8 cellular contexts compared by ENCODE assay signal in genomic region chr5:172110921-172111873, GRCh38.
DNase-seq lines count a peak whose midpoint lies in the region; ATAC-seq and TF ChIP-seq lines count a peak whose summit lies in the region.

No MANE protein-coding gene starts in this region.

- H3K36me3 ChIP-seq in OCI-LY3 (replicated peaks; ENCODE audit: low read depth, low read length), result peaks cover 27% of the 10 kb centered on the region
- H3K36me3 ChIP-seq in smooth muscle cell (ENCODE audit: low read depth), result no peaks in the 10 kb centered on the region

- H3K27ac ChIP-seq in OCI-LY3 (ENCODE audit: low read length), result peak overlapping the region; percentile 93
- H3K27ac ChIP-seq in smooth muscle cell (ENCODE audit: low read depth), result peak overlapping the region; percentile 73

- no peak overlapping the region for H2AFZ ChIP-seq in OCI-LY3 (ENCODE audit: low read depth, low read length)
- H2AFZ ChIP-seq in smooth muscle cell (ENCODE audit: low read depth), result no peak overlapping the region

- peak; percentile 54 for DNase-seq in activated T-cell treated with anti-CD3 and anti-CD28 coated beads for 4 hours
- peak; percentile 49 for DNase-seq in fibroblast of peridontal ligament (ENCODE audit: extremely low read depth)
- DNase-seq in smooth muscle cell (lab: John Stamatoyannopoulos, UW; ENCODE audit: unreplicated experiment), result no peak
- no peak for DNase-seq in DMS53 (lab: John Stamatoyannopoulos, UW)
- DNase-seq in mesenteric fat pad (ENCODE audit: low spot score), result no peak

- 39% methylated on average over 17 of the region's 17 CpGs for WGBS in smooth muscle cell (ENCODE audit: low lambda C conversion rate)

- peak overlapping the region; percentile 63 for H3K4me3 ChIP-seq in OCI-LY3 (ENCODE audit: low read length)
- H3K4me3 ChIP-seq in smooth muscle cell, result peak overlapping the region; percentile 3

- H3F3A ChIP-seq in smooth muscle cell (ENCODE audit: low read depth), result peaks cover 14% of the 10 kb centered on the region

- peak; percentile 80 for ATAC-seq in GM18520 (IDR thresholded peaks at IDR 0.05; ENCODE audit: unreplicated experiment)
- peak; percentile 83 for ATAC-seq in HG02885 (IDR thresholded peaks at IDR 0.05; ENCODE audit: poor library complexity, unreplicated experiment)

- H3K79me2 ChIP-seq in OCI-LY3 (ENCODE audit: low read length), result peaks cover 13% of the 10 kb centered on the region
- H3K79me2 ChIP-seq in smooth muscle cell (ENCODE audit: low read depth), result no peaks in the 10 kb centered on the region

- H3K9ac ChIP-seq in OCI-LY3 (ENCODE audit: low read length), result peak overlapping the region; percentile 81
- H3K9ac ChIP-seq in smooth muscle cell (ENCODE audit: low read depth), result peak overlapping the region; percentile 25

- peak overlapping the region; percentile 86 for H3K4me2 ChIP-seq in OCI-LY3 (ENCODE audit: low read length)
- H3K4me2 ChIP-seq in smooth muscle cell, result peak overlapping the region; percentile 80

- H4K20me1 ChIP-seq in OCI-LY3 (ENCODE audit: insufficient read depth, low read length), result no peaks in the 10 kb centered on the region
- no peaks in the 10 kb centered on the region for H4K20me1 ChIP-seq in smooth muscle cell (ENCODE audit: low read depth)

- H3K27me3 ChIP-seq in OCI-LY3 (ENCODE audit: low read depth, low read length) (no peaks in the 10 kb centered on the region), smooth muscle cell (ENCODE audit: low read depth) (no peaks in the 10 kb centered on the region)

- H3K9me3 ChIP-seq in OCI-LY3 (ENCODE audit: insufficient read depth, low read length) (no peaks in the 10 kb centered on the region), smooth muscle cell (replicated peaks; ENCODE audit: low read depth) (no peaks in the 10 kb centered on the region)

- peaks cover 79% of the 10 kb centered on the region for H3K4me1 ChIP-seq in OCI-LY3 (ENCODE audit: low read length)
- peaks cover 13% of the 10 kb centered on the region for H3K4me1 ChIP-seq in smooth muscle cell (ENCODE audit: low read depth)

- no peak for TF ChIP-seq CTCF in OCI-LY3 (IDR thresholded peaks at IDR 0.05; ENCODE audit: low read depth, low read length)
- TF ChIP-seq CTCF in smooth muscle cell (IDR thresholded peaks at IDR 0.05; ENCODE audit: borderline replicate concordance, insufficient read depth, poor library complexity, severe bottlenecking), result no peak

Comparison
In these comparisons a context has a peak if more than half of its experiments do, and no peak if none do; other contexts are left out.
1. DNase-seq: peak in activated T-cell treated with anti-CD3 and anti-CD28 coated beads for 4 hours (single experiment) and fibroblast of peridontal ligament (single experiment); none in smooth muscle cell (single experiment), DMS53 (single experiment) and mesenteric fat pad (single experiment).